In the genomic region with DNA sequence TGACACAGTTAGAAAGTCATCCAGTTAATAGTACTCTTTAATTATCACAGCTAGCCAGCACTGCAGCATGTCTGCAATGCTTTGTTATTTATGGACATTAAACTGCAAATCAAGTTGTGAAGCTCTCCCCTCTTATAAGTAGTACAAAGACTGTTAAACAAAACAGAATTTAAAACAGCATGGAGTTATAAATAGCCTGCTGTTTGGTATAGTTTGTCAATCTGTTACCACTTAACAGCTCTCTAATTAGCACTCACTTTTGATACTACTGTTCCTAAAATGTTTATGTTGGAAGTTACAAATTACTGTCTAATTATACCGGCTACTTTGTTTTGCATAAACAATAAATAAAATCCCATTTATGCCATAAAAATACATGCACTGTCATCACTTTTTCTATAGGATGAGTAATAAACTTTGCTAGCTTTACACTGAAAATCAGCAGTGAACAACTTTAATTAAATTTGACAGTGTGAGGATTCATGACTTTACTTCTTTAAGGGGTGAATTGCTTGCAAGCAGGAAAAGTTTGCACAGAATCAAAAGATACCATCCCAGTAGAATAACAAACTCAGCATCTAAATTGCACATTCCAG, we compare ENCODE assay signal across 11 cellular contexts.
DNase-seq lines count a peak whose midpoint lies in the region; TF ChIP-seq lines count a peak whose summit lies in the region.
"Had no signal": no experiment of that assay in that cellular context is flagged by ENCODE, and none has a peak within 500 bp of the region (broad histone marks: within the 10 kb centered on the region; RNA-seq: fewer than 3 reads in every experiment).

No MANE protein-coding gene starts in this region.

- H3K4me3 ChIP-seq in HEK293 (ENCODE audit: low read depth, low read length) (no peak overlapping the region), MG63 (no peak overlapping the region)
- H3K4me3 ChIP-seq: GM23338 had no signal

- H3K9me3 ChIP-seq in HEK293 (ENCODE audit: control insufficient read depth, insufficient read depth, low read depth, low read length) = no peaks in the 10 kb centered on the region; the same call in 1 of the 2 replicates
- no peaks in the 10 kb centered on the region for H3K9me3 ChIP-seq in MG63
- H3K9me3 ChIP-seq: Caco-2 had no signal

- POLR2A ChIA-PET in HEK293 (lab: Yijun Ruan, JAX) = no interaction called here

- CTCF ChIA-PET in HEK293 (lab: Yijun Ruan, JAX) = interaction anchor here (0.6 to 1.6 kb wide), 3 partner anchors 8 to 64 kb away, joined by 3 to 5 read pairs (median 3); no protein-coding TSS in a partner anchor

- DNase-seq in DMS 273 (lab: John Stamatoyannopoulos, UW; ENCODE audit: unreplicated experiment) = peak; percentile 30
- peak; percentile 84 for DNase-seq in NCI-H2227 treated with DMSO at 0.1 percent for 48 hours (lab: John Stamatoyannopoulos, UW)
- DNase-seq in left kidney (ENCODE audit: low read depth, low spot score) = peak; percentile 32
- DNase-seq in MG63 = no peak
- DNase-seq in NCI-H128 (lab: John Stamatoyannopoulos, UW; ENCODE audit: unreplicated experiment) = no peak
- no peak for DNase-seq in SKM-1 (lab: John Stamatoyannopoulos, UW; ENCODE audit: unreplicated experiment)
- DNase-seq: Caco-2; CD8-positive, alpha-beta T cell; H7 had no signal

- no peaks in the 10 kb centered on the region for H3K27me3 ChIP-seq in MG63

- H3K4me1 ChIP-seq in HEK293 (ENCODE audit: control insufficient read depth, insufficient read depth, low read length) = peaks cover 22% of the 10 kb centered on the region
- H3K4me1 ChIP-seq: Caco-2 had no signal

- no peak overlapping the region for H3K27ac ChIP-seq in HEK293 (ENCODE audit: extremely low read depth, low read depth, low read length)

- H3K36me3 ChIP-seq in HEK293 (ENCODE audit: control insufficient read depth in 2 of 2, insufficient read depth in 1 of 2, low read length in 2 of 2) = 0 out of 3 replicates have a peak, but pooled peaks cover 0 to 3% of the 10 kb centered on the region in 2 experiments
- no peaks in the 10 kb centered on the region for H3K36me3 ChIP-seq in MG63

- no peak for TF ChIP-seq CTCF in HEK293 (tag by site-specific recombination; IDR thresholded peaks at IDR 0.05)

TF ChIP-seq in HEK293, 187 proteins besides CTCF, POLR2A, EP300 and RAD21 (continues in another document):
- TF ChIP-seq ZNF133 (tag by site-specific recombination; IDR thresholded peaks at IDR 0.05) (no peak), ZNF112 (tag by site-specific recombination; IDR thresholded peaks at IDR 0.05) (no peak), ZNF843 (tag by site-specific recombination; IDR thresholded peaks at IDR 0.05) (0 out of 2 replicates have a peak, but pooled peaks have one; percentile 17), SP7 (tag by site-specific recombination; IDR thresholded peaks at IDR 0.05) (peak; percentile 98), MZF1 (tag by site-specific recombination; IDR thresholded peaks at IDR 0.05; ENCODE audit: borderline replicate concordance) (no peak), ZNF239 (tag by site-specific recombination; IDR thresholded peaks at IDR 0.05) (no peak), ZNF596 (tag by site-specific recombination; IDR thresholded peaks at IDR 0.05) (no peak), ZNF394 (tag by site-specific recombination; IDR thresholded peaks at IDR 0.05; ENCODE audit: borderline replicate concordance) (no peak), ZNF776 (tag by site-specific recombination; IDR thresholded peaks at IDR 0.05; ENCODE audit: borderline replicate concordance) (no peak), ELK4 (IDR thresholded peaks at IDR 0.05; ENCODE audit: borderline replicate concordance, low read depth, low read length) (no peak), ZNF670 (tag by site-specific recombination; IDR thresholded peaks at IDR 0.05; ENCODE audit: low read depth) (no peak)
- TF ChIP-seq, protein P1, sequence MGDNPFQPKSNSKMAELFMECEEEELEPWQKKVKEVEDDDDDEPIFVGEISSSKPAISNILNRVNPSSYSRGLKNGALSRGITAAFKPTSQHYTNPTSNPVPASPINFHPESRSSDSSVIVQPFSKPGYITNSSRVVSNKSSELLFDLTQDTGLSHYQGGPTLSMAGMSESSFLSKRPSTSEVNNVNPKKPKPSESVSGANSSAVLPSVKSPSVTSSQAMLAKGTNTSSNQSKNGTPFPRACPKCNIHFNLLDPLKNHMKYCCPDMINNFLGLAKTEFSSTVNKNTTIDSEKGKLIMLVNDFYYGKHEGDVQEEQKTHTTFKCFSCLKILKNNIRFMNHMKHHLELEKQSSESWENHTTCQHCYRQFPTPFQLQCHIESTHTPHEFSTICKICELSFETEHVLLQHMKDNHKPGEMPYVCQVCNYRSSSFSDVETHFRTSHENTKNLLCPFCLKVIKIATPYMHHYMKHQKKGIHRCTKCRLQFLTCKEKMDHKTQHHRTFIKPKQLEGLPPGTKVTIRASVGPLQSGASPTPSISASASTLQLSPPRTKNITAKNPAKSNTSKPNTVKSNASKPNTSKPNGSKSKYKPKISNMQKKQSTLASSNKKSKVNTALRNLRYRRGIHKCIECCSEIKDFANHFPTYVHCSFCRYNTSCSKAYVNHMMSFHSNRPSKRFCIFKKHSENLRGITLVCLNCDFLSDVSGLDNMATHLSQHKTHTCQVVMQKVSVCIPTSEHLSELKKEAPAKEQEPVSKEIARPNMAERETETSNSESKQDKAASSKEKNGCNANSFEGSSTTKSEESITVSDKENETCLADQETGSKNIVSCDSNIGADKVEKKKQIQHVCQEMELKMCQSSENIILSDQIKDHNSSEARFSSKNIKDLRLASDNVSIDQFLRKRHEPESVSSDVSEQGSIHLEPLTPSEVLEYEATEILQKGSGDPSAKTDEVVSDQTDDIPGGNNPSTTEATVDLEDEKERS (tag by site-specific recombination; IDR thresholded peaks at IDR 0.05) = no peak
- TF ChIP-seq, protein P2, sequence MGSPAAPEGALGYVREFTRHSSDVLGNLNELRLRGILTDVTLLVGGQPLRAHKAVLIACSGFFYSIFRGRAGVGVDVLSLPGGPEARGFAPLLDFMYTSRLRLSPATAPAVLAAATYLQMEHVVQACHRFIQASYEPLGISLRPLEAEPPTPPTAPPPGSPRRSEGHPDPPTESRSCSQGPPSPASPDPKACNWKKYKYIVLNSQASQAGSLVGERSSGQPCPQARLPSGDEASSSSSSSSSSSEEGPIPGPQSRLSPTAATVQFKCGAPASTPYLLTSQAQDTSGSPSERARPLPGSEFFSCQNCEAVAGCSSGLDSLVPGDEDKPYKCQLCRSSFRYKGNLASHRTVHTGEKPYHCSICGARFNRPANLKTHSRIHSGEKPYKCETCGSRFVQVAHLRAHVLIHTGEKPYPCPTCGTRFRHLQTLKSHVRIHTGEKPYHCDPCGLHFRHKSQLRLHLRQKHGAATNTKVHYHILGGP (tag by site-specific recombination; IDR thresholded peaks at IDR 0.05) = peak; percentile 75
- TF ChIP-seq, protein P3, sequence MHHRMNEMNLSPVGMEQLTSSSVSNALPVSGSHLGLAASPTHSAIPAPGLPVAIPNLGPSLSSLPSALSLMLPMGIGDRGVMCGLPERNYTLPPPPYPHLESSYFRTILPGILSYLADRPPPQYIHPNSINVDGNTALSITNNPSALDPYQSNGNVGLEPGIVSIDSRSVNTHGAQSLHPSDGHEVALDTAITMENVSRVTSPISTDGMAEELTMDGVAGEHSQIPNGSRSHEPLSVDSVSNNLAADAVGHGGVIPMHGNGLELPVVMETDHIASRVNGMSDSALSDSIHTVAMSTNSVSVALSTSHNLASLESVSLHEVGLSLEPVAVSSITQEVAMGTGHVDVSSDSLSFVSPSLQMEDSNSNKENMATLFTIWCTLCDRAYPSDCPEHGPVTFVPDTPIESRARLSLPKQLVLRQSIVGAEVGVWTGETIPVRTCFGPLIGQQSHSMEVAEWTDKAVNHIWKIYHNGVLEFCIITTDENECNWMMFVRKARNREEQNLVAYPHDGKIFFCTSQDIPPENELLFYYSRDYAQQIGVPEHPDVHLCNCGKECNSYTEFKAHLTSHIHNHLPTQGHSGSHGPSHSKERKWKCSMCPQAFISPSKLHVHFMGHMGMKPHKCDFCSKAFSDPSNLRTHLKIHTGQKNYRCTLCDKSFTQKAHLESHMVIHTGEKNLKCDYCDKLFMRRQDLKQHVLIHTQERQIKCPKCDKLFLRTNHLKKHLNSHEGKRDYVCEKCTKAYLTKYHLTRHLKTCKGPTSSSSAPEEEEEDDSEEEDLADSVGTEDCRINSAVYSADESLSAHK (tag by site-specific recombination; IDR thresholded peaks at IDR 0.05) = no peak
- TF ChIP-seq, protein P4, sequence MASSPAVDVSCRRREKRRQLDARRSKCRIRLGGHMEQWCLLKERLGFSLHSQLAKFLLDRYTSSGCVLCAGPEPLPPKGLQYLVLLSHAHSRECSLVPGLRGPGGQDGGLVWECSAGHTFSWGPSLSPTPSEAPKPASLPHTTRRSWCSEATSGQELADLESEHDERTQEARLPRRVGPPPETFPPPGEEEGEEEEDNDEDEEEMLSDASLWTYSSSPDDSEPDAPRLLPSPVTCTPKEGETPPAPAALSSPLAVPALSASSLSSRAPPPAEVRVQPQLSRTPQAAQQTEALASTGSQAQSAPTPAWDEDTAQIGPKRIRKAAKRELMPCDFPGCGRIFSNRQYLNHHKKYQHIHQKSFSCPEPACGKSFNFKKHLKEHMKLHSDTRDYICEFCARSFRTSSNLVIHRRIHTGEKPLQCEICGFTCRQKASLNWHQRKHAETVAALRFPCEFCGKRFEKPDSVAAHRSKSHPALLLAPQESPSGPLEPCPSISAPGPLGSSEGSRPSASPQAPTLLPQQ (tag by site-specific recombination; IDR thresholded peaks at IDR 0.05) = no peak

Comparison
In these comparisons a context has a peak if more than half of its experiments do, and no peak if none do; other contexts are left out.
1. DNase-seq: peak in DMS 273 (single experiment), NCI-H2227 treated with DMSO at 0.1 percent for 48 hours (single experiment) and left kidney (single experiment); none in MG63 (single experiment), NCI-H128 (single experiment) and SKM-1 (single experiment).